29 cellular contexts compared by ENCODE assay signal in genomic region chr10:44828515-44829142, GRCh38.
DNase-seq lines count a peak whose midpoint lies in the region; ATAC-seq and TF ChIP-seq lines count a peak whose summit lies in the region.
"Had no signal": no experiment of that assay in that cellular context is flagged by ENCODE, and none has a peak within 500 bp of the region (broad histone marks: within the 10 kb centered on the region; RNA-seq: fewer than 3 reads in every experiment).

No MANE protein-coding gene starts in this region.

- no peaks in the 10 kb centered on the region for H3K9me3 Mint-ChIP-seq in GM23338
- H3K9me3 Mint-ChIP-seq in chondrocyte (ENCODE audit: low read depth), result peaks cover 7% of the 10 kb centered on the region
- no peaks in the 10 kb centered on the region for H3K9me3 Mint-ChIP-seq in Caco-2 (ENCODE audit: unreplicated experiment)
- H3K9me3 Mint-ChIP-seq: activated T-helper 2 cell treated with anti-CD3 and anti-CD28 coated beads, Interferon-gamma antibody, Interleukin-2, Interleukin-4, amounts not matched to agents 10 μg/mL and 5 μg/mL and 100 μg/mL, durations not matched to agents 14 hours and 24 hours and 36 hours; H9; T-helper 1 cell treated with Interleukin-12 subunit alpha and Interleukin-12 subunit beta and Interleukin-4 antibody, amounts not matched to agents 30 μg/mL and 1 μg/mL, for 36 hours had no signal

- peaks cover 7% of the 10 kb centered on the region for H3K9me2 ChIP-seq in GM23338 (ENCODE audit: insufficient read depth)

- H3K4me1 Mint-ChIP-seq in GM23338 (peaks cover 20% of the 10 kb centered on the region), chondrocyte (ENCODE audit: low read depth) (peaks cover 30% of the 10 kb centered on the region), Caco-2 (ENCODE audit: low read depth, unreplicated experiment) (no peaks in the 10 kb centered on the region)

- H3K36me3 Mint-ChIP-seq in GM23338 (ENCODE audit: low read depth) (no peaks in the 10 kb centered on the region), chondrocyte (ENCODE audit: low read depth) (peaks cover 1% of the 10 kb centered on the region), Caco-2 (ENCODE audit: insufficient read depth, unreplicated experiment) (no peaks in the 10 kb centered on the region)
- H3K36me3 Mint-ChIP-seq: activated naive CD8-positive, alpha-beta T cell had no signal

- TF ChIP-seq POLR2A in ovary (IDR thresholded peaks at IDR 0.05), result no peak
- no peak for TF ChIP-seq POLR2A in tibial nerve (IDR thresholded peaks at IDR 0.05)

- H3K9me3 ChIP-seq in ovary, result no peaks in the 10 kb centered on the region
- H3K9me3 ChIP-seq in tibial nerve, result no peaks in the 10 kb centered on the region
- H3K9me3 ChIP-seq in Caco-2, result no peaks in the 10 kb centered on the region
- H3K9me3 ChIP-seq: BE2C, mucosa of descending colon had no signal

- no peak for TF ChIP-seq EP300 in ovary (IDR thresholded peaks at IDR 0.05)
- TF ChIP-seq EP300 in tibial nerve (IDR thresholded peaks at IDR 0.05), result no peak

- H3K27ac Mint-ChIP-seq in GM23338 (no peak overlapping the region), chondrocyte (ENCODE audit: unreplicated experiment) (peak overlapping the region; percentile 39), Caco-2 (ENCODE audit: unreplicated experiment) (no peak overlapping the region)
- H3K27ac Mint-ChIP-seq: activated naive CD8-positive, alpha-beta T cell; activated T-helper 2 cell treated with anti-CD3 and anti-CD28 coated beads, Interferon-gamma antibody, Interleukin-2, Interleukin-4, amounts not matched to agents 10 μg/mL and 5 μg/mL and 100 μg/mL, durations not matched to agents 14 hours and 24 hours and 36 hours; H9; progenitor cell of endocrine pancreas; T-helper 1 cell treated with Interleukin-12 subunit alpha and Interleukin-12 subunit beta and Interleukin-4 antibody, amounts not matched to agents 30 μg/mL and 1 μg/mL, for 36 hours had no signal

- H3K27me3 ChIP-seq in GM23338 (ENCODE audit: insufficient read depth) (no peaks in the 10 kb centered on the region), ovary (no peaks in the 10 kb centered on the region), tibial nerve (no peaks in the 10 kb centered on the region), Caco-2 (replicated peaks; ENCODE audit: control insufficient read depth, insufficient read depth, low read length) (no peaks in the 10 kb centered on the region)
- H3K27me3 ChIP-seq: BE2C had no signal

- H4K20me1 ChIP-seq in GM23338 (replicated peaks; ENCODE audit: insufficient read depth), result no peaks in the 10 kb centered on the region

- no peaks in the 10 kb centered on the region for H3F3A ChIP-seq in GM23338 (replicated peaks; ENCODE audit: low read depth)

- intact Hi-C loops in ovary (cut with DNase I) (no loop called here), Caco-2 (cut with micrococcal nuclease; ENCODE audit: unreplicated experiment) (no loop called here)

- no peaks in the 10 kb centered on the region for H3K4me1 ChIP-seq in GM23338 (ENCODE audit: insufficient read depth)
- H3K4me1 ChIP-seq in ovary (ENCODE audit: insufficient read depth), result peaks cover 5% of the 10 kb centered on the region
- H3K4me1 ChIP-seq in tibial nerve, result peaks cover 0 to 14% (median 0%) of the 10 kb centered on the region in 4 donors
- no peaks in the 10 kb centered on the region for H3K4me1 ChIP-seq in Caco-2
- H3K4me1 ChIP-seq: BE2C had no signal

- CTCF ChIA-PET in Caco-2 (lab: Charles Lee), result no interaction called here

- 17 to 37% (median 21%) methylated on average over 17 of the region's 17 CpGs for WGBS in ovary, 3 donors
- WGBS in tibial nerve, 2 donors, result 46 to 58% methylated on average over 17 of the region's 17 CpGs

- H3K4me3 Mint-ChIP-seq in GM23338 (no peak overlapping the region), chondrocyte (ENCODE audit: unreplicated experiment) (no peak overlapping the region), Caco-2 (ENCODE audit: unreplicated experiment) (no peak overlapping the region)
- H3K4me3 Mint-ChIP-seq: activated naive CD8-positive, alpha-beta T cell; H9; T-helper 1 cell treated with Interleukin-12 subunit alpha and Interleukin-12 subunit beta and Interleukin-4 antibody, amounts not matched to agents 30 μg/mL and 1 μg/mL, for 36 hours had no signal

- POLR2A ChIA-PET in Caco-2 (lab: Charles Lee), result no interaction called here

- H3K79me2 ChIP-seq in GM23338 (replicated peaks; ENCODE audit: insufficient read depth), result no peaks in the 10 kb centered on the region

- H2AFZ ChIP-seq in GM23338, result peak overlapping the region; percentile 59; the same call in 1 of the 2 replicates

- H3K4me3 ChIP-seq in GM23338 (no peak overlapping the region), ovary (no peak overlapping the region), tibial nerve (no peak overlapping the region), Caco-2 (ENCODE audit: low read depth, low read length) (no peak overlapping the region)
- H3K4me3 ChIP-seq: K562, lung, mucosa of descending colon, SK-N-MC had no signal

- no TSS peak for BruUV-seq in Caco-2 (replicated peaks; lab: Mats Ljungman, UMichigan)

- TF ChIP-seq CTCF in GM23338 (conservative IDR thresholded peaks at IDR 0.05; ENCODE audit: low read depth in 2 of 2) (no peak), chondrocyte (IDR thresholded peaks at IDR 0.05) (no peak), ovary (IDR thresholded peaks at IDR 0.05) (no peak), tibial nerve (IDR thresholded peaks at IDR 0.05) (no peak), Caco-2 (IDR thresholded peaks at IDR 0.05; ENCODE audit: insufficient read depth in 1 of 2, low read depth in 1 of 2, low read length in 1 of 2, severe bottlenecking in 1 of 2, unreplicated experiment in 1 of 2) (no peak)

- no peak overlapping the region for H3K27ac ChIP-seq in GM23338 (ENCODE audit: low read depth)
- no peak overlapping the region for H3K27ac ChIP-seq in ovary
- H3K27ac ChIP-seq in tibial nerve, result no peak overlapping the region
- H3K27ac ChIP-seq: SK-N-MC had no signal

- no peaks in the 10 kb centered on the region for H3K36me3 ChIP-seq in GM23338 (ENCODE audit: insufficient read depth)
- H3K36me3 ChIP-seq in ovary, result no peaks in the 10 kb centered on the region
- H3K36me3 ChIP-seq in tibial nerve, result no peaks in the 10 kb centered on the region
- no peaks in the 10 kb centered on the region for H3K36me3 ChIP-seq in Caco-2 (ENCODE audit: control insufficient read depth, insufficient read depth, low read length)
- H3K36me3 ChIP-seq: BE2C had no signal

- ATAC-seq in GM23338 (peak; percentile 67), GM19035 (IDR thresholded peaks at IDR 0.05; ENCODE audit: unreplicated experiment) (no peak), GM21576 (IDR thresholded peaks at IDR 0.05; ENCODE audit: unreplicated experiment) (no peak)
- ATAC-seq: activated CD4-positive, CD25-positive, alpha-beta regulatory T cell treated with anti-CD3 and anti-CD28 coated beads, Interleukin-2, amount 50 U/mL, for 24 hours; K562; mucosa of descending colon had no signal

- H3K4me2 ChIP-seq in GM23338, result no peak overlapping the region

- peaks cover 3% of the 10 kb centered on the region for H3K27me3 Mint-ChIP-seq in GM23338 (ENCODE audit: insufficient read depth, low read depth, poor library complexity)
- H3K27me3 Mint-ChIP-seq in chondrocyte (ENCODE audit: low read depth), result no peaks in the 10 kb centered on the region
- peaks cover 11% of the 10 kb centered on the region for H3K27me3 Mint-ChIP-seq in Caco-2 (ENCODE audit: insufficient read depth, unreplicated experiment)
- H3K27me3 Mint-ChIP-seq: activated naive CD8-positive, alpha-beta T cell had no signal

- DNase-seq in GM23338 (ENCODE audit: low spot score) (peak; percentile 20), chondrocyte (ENCODE audit: low spot score) (no peak), hepatic stellate cell (ENCODE audit: low spot score) (peak; percentile 44), ovary (peak in 4 of 5 donors; percentile 44 to 55 (median 50)), tibial nerve (ENCODE audit: low spot score in 2 of 2) (no peak), Caco-2 (no peak)
- DNase-seq: activated CD4-positive, alpha-beta T cell treated with anti-CD3 and anti-CD28 coated beads, Interleukin-2, amount 50 U/mL, for 48 hours; activated CD8-positive, alpha-beta memory T cell treated with anti-CD3 and anti-CD28 coated beads, Interleukin-2, amount 50 U/mL, for 48 hours; anterior cingulate cortex; BE2C; dermis blood vessel endothelial cell; DMS153; H9; mucosa of descending colon; NCI-H2081; NCI-H748 treated with DMSO at 0.1 percent for 48 hours; small intestine; stimulated activated CD4-positive, alpha-beta T cell treated with anti-CD3 and anti-CD28 coated beads, Interleukin-2, amount 100 ng/mL, for 24 hours; trophoblast cell had no signal

TF ChIP-seq in GM23338, 12 proteins besides CTCF, POLR2A, EP300 and RAD21:
- TF ChIP-seq POLR2AphosphoS5 (IDR thresholded peaks at IDR 0.05; ENCODE audit: low read depth) (no peak), EZH2phosphoT487 (IDR thresholded peaks at IDR 0.05; ENCODE audit: unreplicated experiment) (no peak), STAT1 (IDR thresholded peaks at IDR 0.05; ENCODE audit: unreplicated experiment) (no peak)

Comparison
In these comparisons a context has a peak if more than half of its experiments do, and no peak if none do; other contexts are left out.
1. DNase-seq: peak in GM23338 (single experiment), hepatic stellate cell (single experiment) and ovary (4 of 5); none in chondrocyte (single experiment), tibial nerve (0 of 2) and Caco-2 (0 of 2).